Comparison of ENCODE assay signal across 16 cellular contexts in genomic region chr11:2867722-2868548, GRCh38. TPM values are rescaled to one million over a fixed set of nuclear protein-coding genes. Genes with fewer than 3 reads are reported as not detected.
DNase-seq lines count a peak whose midpoint lies in the region; ATAC-seq and TF ChIP-seq lines count a peak whose summit lies in the region.
"Had no signal": no experiment of that assay in that cellular context is flagged by ENCODE, and none has a peak within 500 bp of the region (broad histone marks: within the 10 kb centered on the region; RNA-seq: fewer than 3 reads in every experiment).

No MANE protein-coding gene starts in this region.

- no peak overlapping the region for H3K23ac ChIP-seq in mesendoderm (ENCODE audit: low read length)

- TF ChIP-seq EP300 in esophagus muscularis mucosa (IDR thresholded peaks at IDR 0.05), result no peak

- H2BK15ac ChIP-seq in mesendoderm (replicated peaks; ENCODE audit: low read depth), result no peak overlapping the region

- H3F3A ChIP-seq in neural progenitor cell (ENCODE audit: low read depth), result peaks cover 56% of the 10 kb centered on the region

- intact Hi-C loops in esophagus muscularis mucosa (cut with DNase I), result no loop called here

- no peak overlapping the region for H3K27ac Mint-ChIP-seq in neural progenitor cell

- TF ChIP-seq CTCF in esophagus muscularis mucosa (IDR thresholded peaks at IDR 0.05) (no peak), neural progenitor cell (IDR thresholded peaks at IDR 0.05) (peak; percentile 7)

- H3K18ac ChIP-seq in mesendoderm (ENCODE audit: low read length), result no peak overlapping the region

- 75% methylated on average over 25 of the region's 25 CpGs for WGBS in esophagus muscularis mucosa
- WGBS in mesendoderm (ENCODE audit: extremely low coverage, insufficient coverage, low lambda C conversion rate), result no CpG with 5 or more reads among the region's 25 CpGs

- H3K79me1 ChIP-seq in mesendoderm (ENCODE audit: low read length), result no peaks in the 10 kb centered on the region

- no peaks in the 10 kb centered on the region for H3K36me3 ChIP-seq in BLaER1 treated with 17β-estradiol and CSF1 and Interleukin-3, amounts not matched to agents 10 nM and 100 nM
- H3K36me3 ChIP-seq in esophagus muscularis mucosa (no peaks in the 10 kb centered on the region), neural progenitor cell (no peaks in the 10 kb centered on the region), mesendoderm (ENCODE audit: control insufficient read depth, insufficient read depth, low read length) (no peaks in the 10 kb centered on the region)
- H3K36me3 ChIP-seq: left lung, ovary, SJSA1 had no signal

- H2AK5ac ChIP-seq in mesendoderm (ENCODE audit: low read length), result no peak overlapping the region

- H2AFZ ChIP-seq in neural progenitor cell (replicated peaks), result no peak overlapping the region

- no peak overlapping the region for H3K4me3 ChIP-seq in BLaER1 treated with 17β-estradiol and CSF1 and Interleukin-3, amounts not matched to agents 10 nM and 100 nM
- H3K4me3 ChIP-seq in esophagus muscularis mucosa, result peak overlapping the region; percentile 1 to 30 (median 20)
- H3K4me3 ChIP-seq in neural progenitor cell, result peak overlapping the region; percentile 42
- H3K4me3 ChIP-seq in mesendoderm (ENCODE audit: low read length), result no peak overlapping the region
- H3K4me3 ChIP-seq: ovary, SJSA1 had no signal

- H3K4ac ChIP-seq in mesendoderm (ENCODE audit: low read depth, low read length), result no peak overlapping the region

- H3K27me3 Mint-ChIP-seq in neural progenitor cell (ENCODE audit: insufficient read depth, low read depth), result peaks cover 32% of the 10 kb centered on the region

- H3K9me3 Mint-ChIP-seq in neural progenitor cell, result no peaks in the 10 kb centered on the region

- no peak overlapping the region for H2BK120ac ChIP-seq in mesendoderm (ENCODE audit: low read depth, low read length)

- H3K4me1 ChIP-seq in BLaER1 treated with 17β-estradiol and CSF1 and Interleukin-3, amounts not matched to agents 10 nM and 100 nM, result peaks cover 18 to 58% (median 52%) of the 10 kb centered on the region in 10 experiments
- H3K4me1 ChIP-seq in esophagus muscularis mucosa (peaks cover 7 to 24% (median 13%) of the 10 kb centered on the region in 4 donors), neural progenitor cell (peaks cover 43% of the 10 kb centered on the region), mesendoderm (ENCODE audit: control insufficient read depth, low read depth, low read length) (no peaks in the 10 kb centered on the region)
- H3K4me1 ChIP-seq: SJSA1 had no signal

- H3K4me2 ChIP-seq in BLaER1 treated with 17β-estradiol and CSF1 and Interleukin-3, amounts not matched to agents 10 nM and 100 nM, result peak overlapping the region; percentile 22 to 70 (median 45); a peak in 17 of 22 replicates
- H3K4me2 ChIP-seq in neural progenitor cell (peak overlapping the region; percentile 92), mesendoderm (ENCODE audit: low read length) (no peak overlapping the region)

- no peak for TF ChIP-seq POLR2A in esophagus muscularis mucosa (IDR thresholded peaks at IDR 0.05; ENCODE audit: low read depth)

- peaks cover 19 to 41% (median 32%) of the 10 kb centered on the region in 11 experiments for H3K27me3 ChIP-seq in BLaER1 treated with 17β-estradiol and CSF1 and Interleukin-3, amounts not matched to agents 10 nM and 100 nM
- H3K27me3 ChIP-seq in esophagus muscularis mucosa, result peaks cover 0 to 79% (median 14%) of the 10 kb centered on the region in 4 donors
- H3K27me3 ChIP-seq in neural progenitor cell, result peaks cover 63% of the 10 kb centered on the region
- H3K27me3 ChIP-seq in mesendoderm (ENCODE audit: insufficient read depth, low read length, poor library complexity), result peaks cover 42% of the 10 kb centered on the region
- H3K27me3 ChIP-seq: ovary had no signal

- H3K9me3 ChIP-seq in BLaER1 treated with 17β-estradiol and CSF1 and Interleukin-3, amounts not matched to agents 10 nM and 100 nM (replicated peaks in 1 of 11), result no peaks in the 10 kb centered on the region; a peak in 1 of 22 replicates
- H3K9me3 ChIP-seq in esophagus muscularis mucosa (no peaks in the 10 kb centered on the region), neural progenitor cell (ENCODE audit: low read depth) (no peaks in the 10 kb centered on the region)
- H3K9me3 ChIP-seq: left lung, ovary, SJSA1 had no signal

- no peaks in the 10 kb centered on the region for H3K79me2 ChIP-seq in neural progenitor cell (ENCODE audit: low read depth)
- no peaks in the 10 kb centered on the region for H3K79me2 ChIP-seq in mesendoderm (ENCODE audit: control insufficient read depth, insufficient read depth, low read length)

- H3K4me1 Mint-ChIP-seq in neural progenitor cell, result peaks cover 50% of the 10 kb centered on the region

- H3K56ac ChIP-seq in mesendoderm (ENCODE audit: low read length), result no peak overlapping the region

- peak overlapping the region; percentile 80 for H3K4me3 Mint-ChIP-seq in neural progenitor cell

- H2BK5ac ChIP-seq in mesendoderm (ENCODE audit: low read length), result no peak overlapping the region

- DNase-seq in OCI-M1 (lab: John Stamatoyannopoulos, UW), result peak; percentile 78
- DNase-seq in esophagus muscularis mucosa (ENCODE audit: extremely low spot score), result no peak
- peak; percentile 79 for DNase-seq in neural progenitor cell (ENCODE audit: low spot score)
- no peak for DNase-seq in NCI-H1092 (lab: John Stamatoyannopoulos, UW)
- DNase-seq in DMS114 treated with DMSO at 0.1 percent for 48 hours (lab: John Stamatoyannopoulos, UW; ENCODE audit: unreplicated experiment), result no peak
- no peak for DNase-seq in mesendoderm
- DNase-seq: AML-193; effector CD4-positive, alpha-beta T cell; foreskin fibroblast; KG1; left lung; NCI-H1930; ovary had no signal

- no peak overlapping the region for H4K8ac ChIP-seq in mesendoderm (ENCODE audit: low read depth, low read length)

- no peak overlapping the region for H3K9ac ChIP-seq in BLaER1 treated with 17β-estradiol and CSF1 and Interleukin-3, amounts not matched to agents 10 nM and 100 nM
- H3K9ac ChIP-seq in neural progenitor cell (no peak overlapping the region), mesendoderm (ENCODE audit: low read length) (no peak overlapping the region)

- H3K36me3 Mint-ChIP-seq in neural progenitor cell, result no peaks in the 10 kb centered on the region

- no peak overlapping the region for H3K27ac ChIP-seq in BLaER1 treated with 17β-estradiol and CSF1 and Interleukin-3, amounts not matched to agents 10 nM and 100 nM
- H3K27ac ChIP-seq in esophagus muscularis mucosa (replicated peaks in 1 of 4), result no peak overlapping the region
- H3K27ac ChIP-seq in neural progenitor cell, result peak overlapping the region; percentile 78
- no peak overlapping the region for H3K27ac ChIP-seq in mesendoderm (ENCODE audit: low read depth, low read length)
- H3K27ac ChIP-seq: left lung, ovary, SJSA1 had no signal

- H4K5ac ChIP-seq in mesendoderm (ENCODE audit: low read length), result no peak overlapping the region

- ATAC-seq in GM21737 (IDR thresholded peaks at IDR 0.05; ENCODE audit: unreplicated experiment), result no peak
- ATAC-seq: left lung had no signal

- no peaks in the 10 kb centered on the region for H4K20me1 ChIP-seq in BLaER1 treated with 17β-estradiol and CSF1 and Interleukin-3, amounts not matched to agents 10 nM and 100 nM
- H4K20me1 ChIP-seq in neural progenitor cell (ENCODE audit: low read depth), result no peaks in the 10 kb centered on the region

RNA-seq across cellular contexts. Expression of gene CDKN1C, which starts 17.6 kb away (rescaled TPM):
- total RNA-seq in esophagus muscularis mucosa (100 to 1,000 TPM; 153 to 349 (median 186) TPM), neural progenitor cell (ENCODE audit: low replicate concordance) (47.8 and 49.3 TPM in 2 replicates)
- 4.1 TPM for polyA plus RNA-seq in mesendoderm (2013, experiment 1 of 2)
- 4.4 TPM for polyA plus RNA-seq in mesendoderm (2013, experiment 2 of 2)

Comparison
In these comparisons a context has a peak if more than half of its experiments do, and no peak if none do; other contexts are left out.
1. H3K4me3 ChIP-seq: peak in esophagus muscularis mucosa (4 of 4) and neural progenitor cell (single experiment); none in BLaER1 treated with 17β-estradiol and CSF1 and Interleukin-3, amounts not matched to agents 10 nM and 100 nM (0 of 10) and mesendoderm (single experiment).
2. DNase-seq: peak in OCI-M1 (single experiment) and neural progenitor cell (single experiment); none in esophagus muscularis mucosa (single experiment), NCI-H1092 (single experiment), DMS114 treated with DMSO at 0.1 percent for 48 hours (single experiment) and mesendoderm (single experiment).